ENCODE assay signal across 8 cellular contexts in genomic region chr12:109995703-109996482, GRCh38. TPM values are rescaled to one million over a fixed set of nuclear protein-coding genes. Genes with fewer than 3 reads are reported as not detected.
DNase-seq lines count a peak whose midpoint lies in the region; ATAC-seq and TF ChIP-seq lines count a peak whose summit lies in the region.

Gene GIT2 (minus strand): TSS chr12:109996368. CDS start chr12:109996224, 144 bp downstream.

- POLR2A ChIA-PET in HEK293T (lab: Yijun Ruan, JAX): no interaction called here

- no peaks in the 10 kb centered on the region for H3K9me3 ChIP-seq in SJSA1 (replicated peaks)
- H3K9me3 ChIP-seq in neural progenitor cell (ENCODE audit: low read depth): no peaks in the 10 kb centered on the region
- no peaks in the 10 kb centered on the region for H3K9me3 ChIP-seq in stomach smooth muscle (ENCODE audit: control insufficient read depth in 2 of 2, low read length in 2 of 2)

- TF ChIP-seq CTCF in foreskin keratinocyte (conservative IDR thresholded peaks at IDR 0.05) (no peak), neural progenitor cell (IDR thresholded peaks at IDR 0.05) (no peak)

- peaks cover 14% of the 10 kb centered on the region for H3F3A ChIP-seq in neural progenitor cell (ENCODE audit: low read depth)

- H3K4me3 Mint-ChIP-seq in neural progenitor cell: peak within 1 kb of the TSS; percentile 98

- peak within 1 kb of the TSS; percentile 97 for H3K27ac Mint-ChIP-seq in neural progenitor cell

- no peaks in the 10 kb centered on the region for H3K36me3 Mint-ChIP-seq in neural progenitor cell

- DNase-seq in G401 (ENCODE audit: low spot score) (peak; percentile 94), HEK293T (ENCODE audit: extremely low spot score) (peak; percentile 94), MV-4-11 (lab: John Stamatoyannopoulos, UW) (peak; percentile 92), SJSA1 (ENCODE audit: low read depth in 1 of 2, low spot score in 2 of 2) (peak; percentile 86 to 93), foreskin keratinocyte (peak; percentile 61 to 78), neural progenitor cell (ENCODE audit: low spot score) (peak; percentile 96)
- DNase-seq in activated naive CD4-positive, alpha-beta T cell (lab: John Stamatoyannopoulos, UW): peak; percentile 84 to 94 (median 88)

- H3K79me2 ChIP-seq in neural progenitor cell (ENCODE audit: low read depth): peaks cover 40% of the 10 kb centered on the region

- peak within 1 kb of the TSS; percentile 100 for H2AFZ ChIP-seq in neural progenitor cell (replicated peaks)

- H3K4me2 ChIP-seq in neural progenitor cell: peak within 1 kb of the TSS; percentile 86

- peaks cover 8% of the 10 kb centered on the region for H3K27me3 Mint-ChIP-seq in neural progenitor cell (ENCODE audit: insufficient read depth, low read depth)

- H3K27ac ChIP-seq in SJSA1 (peak within 1 kb of the TSS; percentile 54), foreskin keratinocyte (peak within 1 kb of the TSS; percentile 33), neural progenitor cell (no peak within 1 kb of the TSS), stomach smooth muscle (ENCODE audit: low read length) (peak within 1 kb of the TSS; percentile 56)

- H3K4me1 Mint-ChIP-seq in neural progenitor cell: peaks cover 32% of the 10 kb centered on the region

- CTCF ChIA-PET in HEK293T (lab: Yijun Ruan, JAX): no interaction called here

- H3K9me3 Mint-ChIP-seq in neural progenitor cell: no peaks in the 10 kb centered on the region

- peak; percentile 79 for ATAC-seq in foreskin keratinocyte

- peaks cover 13% of the 10 kb centered on the region for H4K20me1 ChIP-seq in neural progenitor cell (ENCODE audit: low read depth)

- in situ Hi-C loops in G401 (cut with HindIII; ENCODE audit: low sequenced_read_pairs): no loop called here

- H3K27me3 ChIP-seq in SJSA1 (replicated peaks): no peaks in the 10 kb centered on the region
- no peaks in the 10 kb centered on the region for H3K27me3 ChIP-seq in foreskin keratinocyte
- peaks cover 14% of the 10 kb centered on the region for H3K27me3 ChIP-seq in neural progenitor cell
- no peaks in the 10 kb centered on the region for H3K27me3 ChIP-seq in stomach smooth muscle (ENCODE audit: control insufficient read depth in 1 of 2, insufficient read depth in 2 of 2, low read length in 2 of 2)

- H3K9ac ChIP-seq in neural progenitor cell (peak within 1 kb of the TSS; percentile 68), stomach smooth muscle (ENCODE audit: low read length in 2 of 2) (peak within 1 kb of the TSS; percentile 70 to 84)

- peaks cover 24% of the 10 kb centered on the region for H3K36me3 ChIP-seq in SJSA1
- H3K36me3 ChIP-seq in neural progenitor cell: no peaks in the 10 kb centered on the region
- H3K36me3 ChIP-seq in stomach smooth muscle (ENCODE audit: control insufficient read depth in 2 of 2, insufficient read depth in 2 of 2, low read length in 2 of 2): peaks cover 0 to 5% of the 10 kb centered on the region in 2 donors

- peak within 1 kb of the TSS; percentile 82 for H3K4me3 ChIP-seq in SJSA1
- H3K4me3 ChIP-seq in neural progenitor cell: peak within 1 kb of the TSS; percentile 86
- peak within 1 kb of the TSS; percentile 79 to 92 for H3K4me3 ChIP-seq in stomach smooth muscle (ENCODE audit: low read length in 2 of 2)

- H3K4me1 ChIP-seq in SJSA1 (replicated peaks) (peaks cover 38% of the 10 kb centered on the region), foreskin keratinocyte (peaks cover 6% of the 10 kb centered on the region), neural progenitor cell (peaks cover 12% of the 10 kb centered on the region), stomach smooth muscle (ENCODE audit: control insufficient read depth, insufficient read depth, low read length) (peaks cover 23% of the 10 kb centered on the region)

TF ChIP-seq in HEK293T, 16 proteins besides CTCF, POLR2A, EP300 and RAD21:
- TF ChIP-seq PKNOX1 (IDR thresholded peaks at IDR 0.05) (no peak), ELF4 (IDR thresholded peaks at IDR 0.05) (peak; percentile 61), L3MBTL2 (conservative IDR thresholded peaks at IDR 0.05) (peak; percentile 65; the same call in 1 of the 2 replicates)

RNA-seq across cellular contexts. Expression of gene GIT2, which starts in this region (rescaled TPM):
- total RNA-seq in G401 (2014; rRNA removed; shearing (Covaris generic)): 11.4 and 21.1 TPM in 2 replicates
- total RNA-seq in SJSA1 (2014; rRNA removed; shearing (Covaris generic)): 23.1 and 29.5 TPM in 2 replicates
- total RNA-seq in foreskin keratinocyte (28.7 and 33.1 TPM in 2 replicates), neural progenitor cell (ENCODE audit: low replicate concordance) (23.9 and 28.5 TPM in 2 replicates)
- 9.4 and 9.5 TPM in 2 replicates for polyA plus RNA-seq in foreskin keratinocyte
